1 cellular context compared by ENCODE assay signal in genomic region chr12:96199465-96199864, GRCh38.
TF ChIP-seq lines count a peak whose summit lies in the region.

No MANE protein-coding gene starts in this region.

TF ChIP-seq in K562, 482 proteins besides CTCF, POLR2A, EP300 and RAD21 (continued from another document):
- no peak for TF ChIP-seq MYBL2 (IDR thresholded peaks at IDR 0.05; ENCODE audit: low read depth)
- no peak for TF ChIP-seq MYBL2 (CRISPR knock-in tag; IDR thresholded peaks at IDR 0.05; ENCODE audit: borderline replicate concordance)
- no peak for TF ChIP-seq GABPB2 (CRISPR knock-in tag; conservative IDR thresholded peaks at IDR 0.05)
- no peak for TF ChIP-seq THAP7 (CRISPR knock-in tag; IDR thresholded peaks at IDR 0.05)
- peak; percentile 37; the same call in 1 of the 2 replicates for TF ChIP-seq MAFF (IDR thresholded peaks at IDR 0.05; ENCODE audit: low read length)
- no peak for TF ChIP-seq STAG1 (CRISPR knock-in tag; IDR thresholded peaks at IDR 0.05; ENCODE audit: borderline replicate concordance)
- no peak for TF ChIP-seq GTF2B (IDR thresholded peaks at IDR 0.05; ENCODE audit: extremely low read depth, insufficient read length)
- no peak for TF ChIP-seq ZBTB40 (IDR thresholded peaks at IDR 0.05)
- no peak for TF ChIP-seq ZBTB40 (CRISPR knock-in tag; IDR thresholded peaks at IDR 0.05)
- no peak for TF ChIP-seq MIER1 (IDR thresholded peaks at IDR 0.05; ENCODE audit: low read depth)
- TF ChIP-seq ZNF316 (IDR thresholded peaks at IDR 0.05): peak; percentile 76
- no peak for TF ChIP-seq EP400 (IDR thresholded peaks at IDR 0.05)
- no peak for TF ChIP-seq MITF (IDR thresholded peaks at IDR 0.05)
- no peak for TF ChIP-seq STAT5A (IDR thresholded peaks at IDR 0.05; ENCODE audit: borderline replicate concordance, low read length)
- peak; percentile 51; the same call in 1 of the 2 replicates for TF ChIP-seq C11orf30 (IDR thresholded peaks at IDR 0.05; ENCODE audit: low read depth)
- no peak for TF ChIP-seq ZNF165 (CRISPR knock-in tag; IDR thresholded peaks at IDR 0.05; ENCODE audit: borderline replicate concordance)
- TF ChIP-seq MAFK (IDR thresholded peaks at IDR 0.05; ENCODE audit: low read length): peak; percentile 7; the same call in 1 of the 2 replicates
- no peak for TF ChIP-seq JUN (IDR thresholded peaks at IDR 0.05; ENCODE audit: borderline replicate concordance, low read depth, low read length)
- TF ChIP-seq JUN (CRISPR knock-in tag; IDR thresholded peaks at IDR 0.05; ENCODE audit: borderline replicate concordance): no peak
- no peak for TF ChIP-seq KLF1 (tag; IDR thresholded peaks at IDR 0.05)
- no peak for TF ChIP-seq NBN (IDR thresholded peaks at IDR 0.05; ENCODE audit: low read depth)
- no peak for TF ChIP-seq CHD1 (IDR thresholded peaks at IDR 0.05; ENCODE audit: low read length)
- no peak for TF ChIP-seq ZBTB1 (CRISPR knock-in tag; IDR thresholded peaks at IDR 0.05; ENCODE audit: borderline replicate concordance, low read depth)
- TF ChIP-seq USF1 (CRISPR knock-in tag; IDR thresholded peaks at IDR 0.05): no peak
TF ChIP-seq in K562: peak in this region for 4.
